ENCODE assay signal across 21 cellular contexts in the genomic region with DNA sequence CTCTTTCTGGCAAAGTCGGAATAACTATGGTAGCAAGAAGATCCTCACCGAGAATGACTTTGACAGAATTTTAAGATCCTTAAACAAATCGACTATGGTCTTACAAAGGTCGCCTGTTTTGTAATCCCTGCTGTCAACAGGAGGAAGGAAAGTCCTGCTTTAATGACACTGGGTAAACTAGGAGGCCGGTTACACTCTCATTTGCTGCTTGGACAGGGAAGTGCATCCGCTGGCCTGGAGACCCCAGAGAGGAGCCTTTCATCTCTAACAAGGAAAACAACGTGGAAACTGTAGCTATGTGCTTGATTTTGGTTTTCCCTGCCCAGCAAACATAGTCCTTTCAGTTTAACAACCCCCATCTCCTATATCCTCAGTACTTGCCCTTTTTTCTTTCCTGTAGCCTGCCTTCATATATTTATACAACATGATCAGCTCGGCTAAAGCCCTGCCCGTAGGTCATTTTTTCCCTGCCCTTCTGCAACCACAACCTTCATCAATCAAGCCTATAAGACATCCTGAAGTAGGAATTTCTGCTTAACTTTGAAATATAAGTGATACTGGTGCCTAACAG.
"Had no signal": no experiment of that assay in that cellular context is flagged by ENCODE, and none has a peak within 500 bp of the region (broad histone marks: within the 10 kb centered on the region; RNA-seq: fewer than 3 reads in every experiment).

No MANE protein-coding gene starts in this region.

- H3K27me3 ChIP-seq: MG63 had no signal

- H3K9ac ChIP-seq: KMS-11 had no signal

- H3K27ac Mint-ChIP-seq: activated CD4-positive, alpha-beta memory T cell treated with anti-CD3 and anti-CD28 coated beads, Interleukin-2, amount 10 ng/mL, durations not matched to agents 7 days and 5 days; activated CD4-positive, alpha-beta T cell treated with anti-CD3 and anti-CD28 coated beads for 36 hours; activated naive CD4-positive, alpha-beta T cell treated with anti-CD3 and anti-CD28 coated beads, Interleukin-2, amount 50 U/mL, for 24 hours; activated T-helper 1 cell treated with anti-CD3 and anti-CD28 coated beads, Interleukin-12 subunit alpha, Interleukin-12 subunit beta, Interleukin-2, Interleukin-4 antibody, amounts not matched to agents 30 ng/mL and 10 ng/mL and 1 ng/mL, durations not matched to agents 14 hours and 24 hours and 36 hours had no signal

- H3K4me1 Mint-ChIP-seq: activated CD4-positive, alpha-beta memory T cell treated with anti-CD3 and anti-CD28 coated beads, Interleukin-2, amount 10 ng/mL, durations not matched to agents 7 days and 5 days; activated naive CD4-positive, alpha-beta T cell treated with anti-CD3 and anti-CD28 coated beads, Interleukin-2, amount 50 U/mL, for 24 hours had no signal

- H3K9me3 ChIP-seq: MG63 had no signal

- H3K4me3 ChIP-seq: MG63 had no signal

- H3K4me2 ChIP-seq: KMS-11 had no signal

- H3K27ac ChIP-seq: KMS-11, WERI-Rb-1 had no signal

- H3K4me3 Mint-ChIP-seq: activated CD4-positive, alpha-beta memory T cell treated with anti-CD3 and anti-CD28 coated beads, Interleukin-2, amount 10 ng/mL, durations not matched to agents 7 days and 5 days; activated CD4-positive, alpha-beta T cell treated with anti-CD3 and anti-CD28 coated beads for 36 hours; activated naive CD4-positive, alpha-beta T cell treated with anti-CD3 and anti-CD28 coated beads, Interleukin-2, amount 50 U/mL, for 24 hours; activated T-helper 1 cell treated with anti-CD3 and anti-CD28 coated beads, Interleukin-12 subunit alpha, Interleukin-12 subunit beta, Interleukin-2, Interleukin-4 antibody, amounts not matched to agents 30 ng/mL and 10 ng/mL and 1 ng/mL, durations not matched to agents 14 hours and 24 hours and 36 hours had no signal

- DNase-seq: activated CD4-positive, alpha-beta memory T cell treated with anti-CD3 and anti-CD28 coated beads, Interleukin-2, amount 10 ng/mL, durations not matched to agents 7 days and 5 days; activated CD4-positive, alpha-beta T cell treated with anti-CD3 and anti-CD28 coated beads for 36 hours; activated CD4-positive, alpha-beta T cell treated with anti-CD3 and anti-CD28 coated beads, Interleukin-2, amount 50 U/mL, for 1 hour; activated CD8-positive, alpha-beta memory T cell treated with anti-CD3 and anti-CD28 coated beads, Interleukin-2, amount 50 U/mL, for 48 hours; activated effector memory CD4-positive, alpha-beta T cell treated with Interleukin-2 at 50 U/mL for 16 hours; activated T-cell treated with anti-CD3 and anti-CD28 coated beads, Interleukin-2, amount 50 U/mL, for 1 hour; aorta; central memory CD4-positive, alpha-beta T cell; MG63; NCI-H1105 treated with DMSO at 0.1 percent for 48 hours; NCI-H1436 treated with DMSO at 0.1 percent for 48 hours; NCI-H187; NCI-H2081; NCI-H69; PC-3; SHP77 treated with DMSO at 0.1 percent for 48 hours; T-helper 1 cell; WERI-Rb-1 had no signal

- H3K36me3 ChIP-seq: MG63, WERI-Rb-1 had no signal

- ATAC-seq: activated CD4-positive, alpha-beta T cell treated with anti-CD3 and anti-CD28 coated beads for 36 hours; PC-3 had no signal

- H3K9me3 Mint-ChIP-seq: activated CD4-positive, alpha-beta memory T cell treated with anti-CD3 and anti-CD28 coated beads, Interleukin-2, amount 10 ng/mL, durations not matched to agents 7 days and 5 days; activated naive CD4-positive, alpha-beta T cell treated with anti-CD3 and anti-CD28 coated beads, Interleukin-2, amount 50 U/mL, for 24 hours; activated T-helper 1 cell treated with anti-CD3 and anti-CD28 coated beads, Interleukin-12 subunit alpha, Interleukin-12 subunit beta, Interleukin-2, Interleukin-4 antibody, amounts not matched to agents 30 ng/mL and 10 ng/mL and 1 ng/mL, durations not matched to agents 14 hours and 24 hours and 36 hours had no signal

- H3K36me3 Mint-ChIP-seq: activated naive CD4-positive, alpha-beta T cell treated with anti-CD3 and anti-CD28 coated beads, Interleukin-2, amount 50 U/mL, for 24 hours had no signal
